In the genomic region with DNA sequence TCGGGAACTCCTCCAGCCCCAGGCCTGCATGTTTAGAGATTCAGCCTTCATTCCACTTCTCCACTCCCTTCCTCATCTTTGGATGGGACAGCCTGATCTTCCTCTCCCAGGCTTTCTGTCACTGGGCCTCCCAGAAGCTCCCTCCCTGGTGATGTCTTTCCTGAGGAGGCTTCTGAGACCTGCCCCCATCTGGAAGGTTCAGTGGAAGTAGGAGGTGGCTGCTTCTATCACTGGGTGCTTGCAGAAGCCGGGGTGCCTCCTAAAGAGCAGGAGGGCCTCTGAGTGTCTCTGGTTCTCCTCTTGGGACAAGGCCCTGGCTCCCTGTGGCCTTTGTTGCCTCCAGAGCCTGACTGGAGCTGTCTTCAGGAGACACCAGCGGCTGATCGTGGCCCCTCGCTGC, we compare ENCODE assay signal across 9 cellular contexts.
"Had no signal": no experiment of that assay in that cellular context is flagged by ENCODE, and none has a peak within 500 bp of the region (broad histone marks: within the 10 kb centered on the region; RNA-seq: fewer than 3 reads in every experiment).

No MANE protein-coding gene starts in this region.

- H2AFZ ChIP-seq: GM23248 had no signal

- H3K9ac ChIP-seq: GM23248 had no signal

- H3K4me3 ChIP-seq: GM23248, HAP-1 had no signal

- H3K27ac ChIP-seq: GM23248, HL-60 had no signal

- H3K9me3 ChIP-seq: HAP-1 had no signal

- H3K36me3 ChIP-seq: HAP-1 had no signal

- H3K4me1 ChIP-seq: HAP-1 had no signal

- DNase-seq: GM23248, GOT3, H7, HFFc6, KBM-7 had no signal

- ATAC-seq: HCT116, HepG2 had no signal
